ENCODE assay signal across 8 cellular contexts in genomic region chr12:92987846-92988621, GRCh38. TPM values are rescaled to one million over a fixed set of nuclear protein-coding genes. Genes with fewer than 3 reads are reported as not detected.
DNase-seq lines count a peak whose midpoint lies in the region; ATAC-seq, FAIRE-seq and TF ChIP-seq lines count a peak whose summit lies in the region.

No MANE protein-coding gene starts in this region.

- no peaks in the 10 kb centered on the region for H3K9me3 ChIP-seq in Panc1 (ENCODE audit: control insufficient read depth, insufficient read depth, low read depth, low read length)

- H3K4me3 Mint-ChIP-seq in activated CD8-positive, alpha-beta memory T cell treated with anti-CD3 and anti-CD28 coated beads, Interleukin-2, amount 10 ng/mL, durations not matched to agents 7 days and 5 days = peak overlapping the region; percentile 23

- no peaks in the 10 kb centered on the region for H3K36me3 Mint-ChIP-seq in activated CD8-positive, alpha-beta memory T cell treated with anti-CD3 and anti-CD28 coated beads, Interleukin-2, amount 10 ng/mL, durations not matched to agents 7 days and 5 days

- CTCF ChIA-PET in activated CD8-positive, alpha-beta memory T cell treated with anti-CD3 and anti-CD28 coated beads, Interleukin-2, amount 10 ng/mL, durations not matched to agents 7 days and 5 days (lab: Charles Lee) = interaction anchor here (0.6 to 3.7 kb wide), 29 partner anchors 8 to 1114 kb away, joined by 3 to 33 read pairs (median 4); no protein-coding TSS in a partner anchor
- CTCF ChIA-PET in Panc1 (lab: Charles Lee) = interaction anchor here (0.5 to 1.5 kb wide), 12 partner anchors 20 to 1115 kb away, joined by 3 to 6 read pairs (median 4); no protein-coding TSS in a partner anchor

- peak overlapping the region; percentile 20; the same call in 1 of the 2 replicates for H3K27ac ChIP-seq in Panc1 (ENCODE audit: low read length)

- peak overlapping the region; percentile 72 for H3K27ac Mint-ChIP-seq in activated CD8-positive, alpha-beta memory T cell treated with anti-CD3 and anti-CD28 coated beads, Interleukin-2, amount 10 ng/mL, durations not matched to agents 7 days and 5 days

- peaks cover 26% of the 10 kb centered on the region for H3K4me1 Mint-ChIP-seq in activated CD8-positive, alpha-beta memory T cell treated with anti-CD3 and anti-CD28 coated beads, Interleukin-2, amount 10 ng/mL, durations not matched to agents 7 days and 5 days

- DNase-seq in activated CD8-positive, alpha-beta memory T cell treated with anti-CD3 and anti-CD28 coated beads, Interleukin-2, amount 10 ng/mL, durations not matched to agents 7 days and 5 days = peak; percentile 44
- DNase-seq in activated CD8-positive, alpha-beta memory T cell treated with anti-CD3 and anti-CD28 coated beads for 24 hours = no peak
- DNase-seq in Panc1 (ENCODE audit: low read depth, low spot score) (no peak), germinal center (ENCODE audit: low spot score) (peak; percentile 69), RCC 7860 (ENCODE audit: low spot score) (no peak), inferior parietal cortex (ENCODE audit: extremely low spot score) (no peak)
- peak; percentile 58 for DNase-seq in stimulated activated CD4-positive, alpha-beta T cell treated with anti-CD3 and anti-CD28 coated beads, Interleukin-15, amount 100 ng/mL, for 24 hours

- no peak overlapping the region for H3K4me3 ChIP-seq in Panc1 (ENCODE audit: low read depth in 2 of 2, low read length in 2 of 2)

- POLR2A ChIA-PET in Panc1 (lab: Charles Lee) = no interaction called here

- no peak for TF ChIP-seq CTCF in Panc1 (IDR thresholded peaks at IDR 0.05)

- peaks cover 8% of the 10 kb centered on the region for H3K27me3 Mint-ChIP-seq in activated CD8-positive, alpha-beta memory T cell treated with anti-CD3 and anti-CD28 coated beads, Interleukin-2, amount 10 ng/mL, durations not matched to agents 7 days and 5 days

- FAIRE-seq in RCC 7860 (lab: Jason Lieb, UNC) = no peak

- H3K36me3 ChIP-seq in Panc1 (ENCODE audit: control insufficient read depth, insufficient read depth, low read length) = no peaks in the 10 kb centered on the region

- intact Hi-C loops in Panc1 (cut with micrococcal nuclease; ENCODE audit: unreplicated experiment) = loop anchor here (2.0 to 10.0 kb wide), 3 partner anchors 203 to 409 kb away; no protein-coding TSS in a partner anchor

- in situ Hi-C loops in Panc1 (cut with HindIII; ENCODE audit: low pct_unique_long_range_greater_than_20kb, low sequenced_read_pairs) = no loop called here

- BruUV-seq in Panc1 (replicated peaks; lab: Mats Ljungman, UMichigan) = no TSS peak

- no peaks in the 10 kb centered on the region for H3K27me3 ChIP-seq in Panc1 (ENCODE audit: control insufficient read depth, insufficient read depth, low read length)

- ATAC-seq in activated CD8-positive, alpha-beta memory T cell treated with anti-CD3 and anti-CD28 coated beads, Interleukin-2, amount 10 ng/mL, durations not matched to agents 7 days and 5 days = peak; percentile 55
- peak; percentile 74 for ATAC-seq in HG02870 (IDR thresholded peaks at IDR 0.05; ENCODE audit: unreplicated experiment)
- peak; percentile 49; the same call in 1 of the 2 replicates for ATAC-seq in Panc1

- H3K9me3 Mint-ChIP-seq in activated CD8-positive, alpha-beta memory T cell treated with anti-CD3 and anti-CD28 coated beads, Interleukin-2, amount 10 ng/mL, durations not matched to agents 7 days and 5 days (ENCODE audit: low read depth) = no peaks in the 10 kb centered on the region

- 0 out of 2 replicates have a peak, but pooled peaks cover 5% of the 10 kb centered on the region for H3K4me1 ChIP-seq in Panc1 (ENCODE audit: control insufficient read depth, insufficient read depth, low read length)

RNA-seq across cellular contexts. Expression of gene EEA1, which starts 58.9 kb away (rescaled TPM):
- 10 to 100 TPM; 14.5 to 14.7 TPM for total RNA-seq in activated CD8-positive, alpha-beta memory T cell treated with anti-CD3 and anti-CD28 coated beads, Interleukin-2, amount 10 ng/mL, durations not matched to agents 7 days and 5 days
- total RNA-seq in Panc1 (2021; ENCODE audit: unreplicated experiment) = 15.1 TPM
- polyA plus RNA-seq in Panc1 (2012; ENCODE audit: insufficient read length) = 2.6 TPM

Comparison
In these comparisons a context has a peak if more than half of its experiments do, and no peak if none do; other contexts are left out.
1. DNase-seq: peak in activated CD8-positive, alpha-beta memory T cell treated with anti-CD3 and anti-CD28 coated beads, Interleukin-2, amount 10 ng/mL, durations not matched to agents 7 days and 5 days (single experiment), germinal center (single experiment) and stimulated activated CD4-positive, alpha-beta T cell treated with anti-CD3 and anti-CD28 coated beads, Interleukin-15, amount 100 ng/mL, for 24 hours (single experiment); none in activated CD8-positive, alpha-beta memory T cell treated with anti-CD3 and anti-CD28 coated beads for 24 hours (single experiment), Panc1 (single experiment), RCC 7860 (single experiment) and inferior parietal cortex (single experiment).
2. Peak in every context shown above with its lines, with median percentiles within 50 percentile points of each other: ATAC-seq.